Comparison of ENCODE assay signal across 16 cellular contexts in genomic region chr11:65854161-65854592, GRCh38. TPM values are rescaled to one million over a fixed set of nuclear protein-coding genes. Genes with fewer than 3 reads are reported as not detected.
A peak's percentile ranks its signal among the peaks of the same experiment; 100 is the strongest.
DNase-seq lines count a peak whose midpoint lies in the region; ATAC-seq, FAIRE-seq and TF ChIP-seq lines count a peak whose summit lies in the region.
"Had no signal": no experiment of that assay in that cellular context is flagged by ENCODE, and none has a peak within 500 bp of the region (broad histone marks: within the 10 kb centered on the region; RNA-seq: fewer than 3 reads in every experiment).

No MANE protein-coding gene starts in this region.

- H2AFZ ChIP-seq in smooth muscle cell (ENCODE audit: low read depth), result no peak overlapping the region

- peaks cover 39% of the 10 kb centered on the region for H3K4me1 Mint-ChIP-seq in T-helper 1 cell treated with Interleukin-12 subunit alpha and Interleukin-12 subunit beta and Interleukin-4 antibody, amounts not matched to agents 30 μg/mL and 1 μg/mL, for 36 hours (ENCODE audit: low read depth)
- H3K4me1 Mint-ChIP-seq in WTC11 (peaks cover 23% of the 10 kb centered on the region), glutamatergic neuron (ENCODE audit: low read depth, unreplicated experiment) (peaks cover 16% of the 10 kb centered on the region)

- H3K9ac ChIP-seq in smooth muscle cell (ENCODE audit: low read depth), result no peak overlapping the region

- H3K4me1 ChIP-seq in smooth muscle cell (ENCODE audit: low read depth), result peaks cover 8% of the 10 kb centered on the region

- CTCF ChIA-PET in WTC11 (lab: Charles Lee), result interaction anchor here (3.6 to 6.3 kb wide), 2 partner anchors 31 to 36 kb away, joined by 49 to 134 read pairs; partner anchors contain the start of genes CCDC85B and FIBP

- no peaks in the 10 kb centered on the region for H3K9me3 ChIP-seq in smooth muscle cell (replicated peaks; ENCODE audit: low read depth)

- no peak overlapping the region for H3K4me2 ChIP-seq in smooth muscle cell

- 97% methylated on average over 4 of the region's 4 CpGs for WGBS in smooth muscle cell (ENCODE audit: low lambda C conversion rate)

- H3K4me3 ChIP-seq in smooth muscle cell, result peak overlapping the region; percentile 5
- H3K4me3 ChIP-seq: HAP-1 had no signal

- DNase-seq in T-helper 1 cell (no peak), WTC11 (ENCODE audit: low spot score) (no peak), glutamatergic neuron (no peak), smooth muscle cell (lab: John Stamatoyannopoulos, UW; ENCODE audit: unreplicated experiment) (no peak), KG1 (lab: John Stamatoyannopoulos, UW) (no peak), D341Med (ENCODE audit: low spot score) (no peak), urothelium cell line (ENCODE audit: low spot score) (no peak)
- DNase-seq: GDM1; MV-4-11; NCI-H526 treated with DMSO at 0.1 percent for 48 hours; stimulated activated naive CD4-positive, alpha-beta T cell treated with Interleukin-2 at 50 U/mL for 16 hours; SW 1271 had no signal

- peaks cover 40% of the 10 kb centered on the region for H3F3A ChIP-seq in smooth muscle cell (ENCODE audit: low read depth)

- H3K27ac ChIP-seq in smooth muscle cell (ENCODE audit: low read depth), result peak overlapping the region; percentile 37

- no peaks in the 10 kb centered on the region for H3K27me3 Mint-ChIP-seq in T-helper 1 cell treated with Interleukin-12 subunit alpha and Interleukin-12 subunit beta and Interleukin-4 antibody, amounts not matched to agents 30 μg/mL and 1 μg/mL, for 36 hours (ENCODE audit: low read depth)
- no peaks in the 10 kb centered on the region for H3K27me3 Mint-ChIP-seq in WTC11 (ENCODE audit: low read depth)
- peaks cover 22% of the 10 kb centered on the region for H3K27me3 Mint-ChIP-seq in glutamatergic neuron (ENCODE audit: unreplicated experiment)

- H3K9me3 Mint-ChIP-seq in T-helper 1 cell treated with Interleukin-12 subunit alpha and Interleukin-12 subunit beta and Interleukin-4 antibody, amounts not matched to agents 30 μg/mL and 1 μg/mL, for 36 hours, result peaks cover 7% of the 10 kb centered on the region
- peaks cover 6% of the 10 kb centered on the region; the same call in 1 of the 2 replicates for H3K9me3 Mint-ChIP-seq in WTC11
- H3K9me3 Mint-ChIP-seq in glutamatergic neuron (ENCODE audit: unreplicated experiment), result peaks cover 28% of the 10 kb centered on the region

- ATAC-seq in WTC11, result no peak

- H3K4me3 Mint-ChIP-seq in T-helper 1 cell treated with Interleukin-12 subunit alpha and Interleukin-12 subunit beta and Interleukin-4 antibody, amounts not matched to agents 30 μg/mL and 1 μg/mL, for 36 hours, result peak overlapping the region; percentile 70
- peak overlapping the region; percentile 37; the same call in 1 of the 2 replicates for H3K4me3 Mint-ChIP-seq in WTC11
- peak overlapping the region; percentile 28 for H3K4me3 Mint-ChIP-seq in glutamatergic neuron (ENCODE audit: unreplicated experiment)

- H4K20me1 ChIP-seq in smooth muscle cell (ENCODE audit: low read depth), result peaks cover 74% of the 10 kb centered on the region

- H3K36me3 Mint-ChIP-seq in T-helper 1 cell treated with Interleukin-12 subunit alpha and Interleukin-12 subunit beta and Interleukin-4 antibody, amounts not matched to agents 30 μg/mL and 1 μg/mL, for 36 hours (ENCODE audit: low read depth), result peaks cover 46% of the 10 kb centered on the region
- H3K36me3 Mint-ChIP-seq in WTC11, result peaks cover 53% of the 10 kb centered on the region
- no peaks in the 10 kb centered on the region for H3K36me3 Mint-ChIP-seq in glutamatergic neuron (ENCODE audit: unreplicated experiment)

- no peak overlapping the region for H3K27ac Mint-ChIP-seq in T-helper 1 cell treated with Interleukin-12 subunit alpha and Interleukin-12 subunit beta and Interleukin-4 antibody, amounts not matched to agents 30 μg/mL and 1 μg/mL, for 36 hours
- H3K27ac Mint-ChIP-seq in WTC11 (peak overlapping the region; percentile 41), glutamatergic neuron (ENCODE audit: unreplicated experiment) (peak overlapping the region; percentile 8)

- peaks cover 51% of the 10 kb centered on the region for H3K79me2 ChIP-seq in smooth muscle cell (ENCODE audit: low read depth)

- no peak for FAIRE-seq in urothelium cell line (lab: Jason Lieb, UNC)
- FAIRE-seq: A204.1, colon had no signal

- TF ChIP-seq CTCF in WTC11 (IDR thresholded peaks at IDR 0.05) (no peak), glutamatergic neuron (IDR thresholded peaks at IDR 0.05; ENCODE audit: partially characterized antibody, unreplicated experiment) (no peak), smooth muscle cell (IDR thresholded peaks at IDR 0.05; ENCODE audit: borderline replicate concordance, insufficient read depth, poor library complexity, severe bottlenecking) (no peak)

- H3K27me3 ChIP-seq in smooth muscle cell (ENCODE audit: low read depth), result no peaks in the 10 kb centered on the region

- H3K36me3 ChIP-seq in smooth muscle cell (ENCODE audit: low read depth), result peaks cover 10% of the 10 kb centered on the region

- POLR2A ChIA-PET in WTC11 (lab: Charles Lee), result interaction anchor here (1.0 kb wide), 1 partner anchor 13 kb away, joined by 3 read pairs; no protein-coding TSS in a partner anchor

TF ChIP-seq in WTC11, 78 proteins besides CTCF, POLR2A, EP300 and RAD21 (continues in another document):
- TF ChIP-seq RELA (CRISPR knock-in tag; IDR thresholded peaks at IDR 0.05; ENCODE audit: borderline replicate concordance), result no peak
- no peak for TF ChIP-seq ZNF281 (CRISPR knock-in tag; IDR thresholded peaks at IDR 0.05)
- TF ChIP-seq MXD4 (CRISPR knock-in tag; IDR thresholded peaks at IDR 0.05; ENCODE audit: borderline replicate concordance), result no peak
- TF ChIP-seq, protein P1, sequence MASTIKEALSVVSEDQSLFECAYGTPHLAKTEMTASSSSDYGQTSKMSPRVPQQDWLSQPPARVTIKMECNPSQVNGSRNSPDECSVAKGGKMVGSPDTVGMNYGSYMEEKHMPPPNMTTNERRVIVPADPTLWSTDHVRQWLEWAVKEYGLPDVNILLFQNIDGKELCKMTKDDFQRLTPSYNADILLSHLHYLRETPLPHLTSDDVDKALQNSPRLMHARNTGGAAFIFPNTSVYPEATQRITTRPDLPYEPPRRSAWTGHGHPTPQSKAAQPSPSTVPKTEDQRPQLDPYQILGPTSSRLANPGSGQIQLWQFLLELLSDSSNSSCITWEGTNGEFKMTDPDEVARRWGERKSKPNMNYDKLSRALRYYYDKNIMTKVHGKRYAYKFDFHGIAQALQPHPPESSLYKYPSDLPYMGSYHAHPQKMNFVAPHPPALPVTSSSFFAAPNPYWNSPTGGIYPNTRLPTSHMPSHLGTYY (CRISPR knock-in tag; IDR thresholded peaks at IDR 0.05), result no peak
- TF ChIP-seq NR2C2 (CRISPR knock-in tag; IDR thresholded peaks at IDR 0.05), result no peak
- no peak for TF ChIP-seq PRRX2 (CRISPR knock-in tag; IDR thresholded peaks at IDR 0.05)

RNA-seq across cellular contexts. Expression of gene CFL1, which starts 3.8 kb away (rescaled TPM):
- total RNA-seq in WTC11 (2021), result 1,014 to 1,073 TPM (median 1,031 TPM) in 3 replicates
- 1,294 TPM for total RNA-seq in glutamatergic neuron (ENCODE audit: unreplicated experiment)
- total RNA-seq in smooth muscle cell, result 1,233 and 1,255 TPM in 2 replicates
- polyA plus RNA-seq in smooth muscle cell, result 3,052 and 3,080 TPM in 2 replicates

RNA-seq across cellular contexts. Expression of gene MUS81, which starts 6.1 kb away (rescaled TPM):
- 44.9 to 45.9 TPM (median 45.1 TPM) in 3 replicates for total RNA-seq in WTC11 (2021)
- total RNA-seq in glutamatergic neuron (ENCODE audit: unreplicated experiment), result 114 TPM
- total RNA-seq in smooth muscle cell, result 21.7 and 35.1 TPM in 2 replicates
- polyA plus RNA-seq in smooth muscle cell, result 39.6 and 61.1 TPM in 2 replicates

RNA-seq across cellular contexts. Expression of gene EFEMP2, which starts 18.4 kb away (rescaled TPM):
- total RNA-seq in WTC11 (2021), result 14.2 to 17.9 TPM (median 17.8 TPM) in 3 replicates
- total RNA-seq in glutamatergic neuron (ENCODE audit: unreplicated experiment), result 16.3 TPM
- 99.7 and 103 TPM in 2 replicates for total RNA-seq in smooth muscle cell
- polyA plus RNA-seq in smooth muscle cell, result 328 and 362 TPM in 2 replicates

RNA-seq across cellular contexts. Expression of gene SNX32, which starts 20.4 kb away (rescaled TPM):
- total RNA-seq in WTC11 (2021) (2.2 to 3.4 TPM (median 2.9 TPM) in 3 replicates), glutamatergic neuron (ENCODE audit: unreplicated experiment) (14.7 TPM), smooth muscle cell (0.63 and 1.2 TPM in 2 replicates)
- 1.1 and 3.3 TPM in 2 replicates for polyA plus RNA-seq in smooth muscle cell

RNA-seq across cellular contexts. Expression of gene CTSW, which starts 25.5 kb away (rescaled TPM):
- total RNA-seq in WTC11 (2021) (0.18 TPM in 1 of 3 replicates, not detected in the others), glutamatergic neuron (ENCODE audit: unreplicated experiment) (not detected), smooth muscle cell (not detected in 2 replicates)
- polyA plus RNA-seq in smooth muscle cell, result 0.52 TPM in 1 of 2 replicates, not detected in the other
